Comparison of ENCODE assay signal across 8 cellular contexts in the genomic region with DNA sequence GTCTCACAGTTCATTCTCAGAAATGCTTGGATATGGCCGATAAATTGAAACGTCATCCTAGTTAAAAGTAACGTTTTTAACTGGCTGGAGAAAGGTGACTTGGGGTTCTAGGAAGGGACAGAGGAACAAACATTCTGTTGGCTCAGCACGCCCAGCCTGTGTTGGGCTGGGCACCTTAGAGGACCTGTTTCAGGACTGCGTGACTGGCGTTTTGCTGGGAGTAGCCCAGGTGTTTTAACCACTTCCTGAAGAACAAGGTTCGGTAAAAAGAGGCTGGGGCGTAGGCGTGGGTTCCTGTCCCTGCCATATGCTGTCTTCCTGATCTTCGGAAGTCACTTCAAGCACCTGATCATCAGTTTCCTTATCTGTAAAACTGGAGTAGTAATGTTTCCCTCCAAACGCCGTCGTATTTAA. TPM values are rescaled to one million over a fixed set of nuclear protein-coding genes. Genes with fewer than 3 reads are reported as not detected.
DNase-seq lines count a peak whose midpoint lies in the region; ATAC-seq, FAIRE-seq and TF ChIP-seq lines count a peak whose summit lies in the region.

No MANE protein-coding gene starts in this region.

- TF ChIP-seq POLR2A in HepG2 (IDR thresholded peaks at IDR 0.05; ENCODE audit: insufficient read depth in 1 of 2, low read depth in 2 of 2, low read length in 2 of 2), result no peak

- H3K36me3 Mint-ChIP-seq in activated naive CD4-positive, alpha-beta T cell treated with anti-CD3 and anti-CD28 coated beads for 36 hours (ENCODE audit: low read depth), result peaks cover 11% of the 10 kb centered on the region
- peaks cover 14% of the 10 kb centered on the region for H3K36me3 Mint-ChIP-seq in stimulated activated memory B cell treated with anti-CD40 and anti-IgM and Interleukin-4, amounts not matched to agents 10 μg/mL and 1 μg/mL and 100 μg/mL, for 72 hours

- CTCF ChIA-PET in activated naive CD4-positive, alpha-beta T cell treated with anti-CD3 and anti-CD28 coated beads for 36 hours (lab: Charles Lee), result interaction anchor here (0.8 to 2.5 kb wide), 3 partner anchors 8 to 267 kb away, joined by 3 to 19 read pairs (median 3); no protein-coding TSS in a partner anchor
- CTCF ChIA-PET in HepG2 (lab: Yijun Ruan, JAX; ENCODE audit: low intra/inter-chr PET ratio, low total read pairs), result no interaction called here

- H3K4me1 ChIP-seq in right cardiac atrium (ENCODE audit: control insufficient read depth, insufficient read depth, low read length), result no peaks in the 10 kb centered on the region
- peaks cover 28% of the 10 kb centered on the region for H3K4me1 ChIP-seq in OCI-LY3 (ENCODE audit: low read length)
- peaks cover 40% of the 10 kb centered on the region for H3K4me1 ChIP-seq in HepG2 (ENCODE audit: insufficient read depth, low read length)

- H3K27ac ChIP-seq in right cardiac atrium (ENCODE audit: low read length) (peak overlapping the region; percentile 33), OCI-LY3 (ENCODE audit: low read length) (peak overlapping the region; percentile 83; the same call in 1 of the 2 replicates), HepG2 (ENCODE audit: extremely low read length, insufficient read depth, low read length) (no peak overlapping the region)

- H3K27me3 ChIP-seq in right cardiac atrium (ENCODE audit: control insufficient read depth, insufficient read depth) (no peaks in the 10 kb centered on the region), OCI-LY3 (ENCODE audit: low read depth, low read length) (no peaks in the 10 kb centered on the region), HepG2 (ENCODE audit: control insufficient read depth in 1 of 2, insufficient read depth in 2 of 2, low read length in 2 of 2) (no peaks in the 10 kb centered on the region)

- no peak for TF ChIP-seq EP300 in HepG2 (IDR thresholded peaks at IDR 0.05; ENCODE audit: low read depth in 2 of 2, low read length in 2 of 2)
- TF ChIP-seq EP300 in HepG2 (CRISPR knock-in tag; IDR thresholded peaks at IDR 0.05; ENCODE audit: borderline replicate concordance), result no peak

- H3K79me2 ChIP-seq in OCI-LY3 (ENCODE audit: low read length), result peaks cover 40% of the 10 kb centered on the region
- H3K79me2 ChIP-seq in HepG2 (ENCODE audit: insufficient read depth, low read length), result no peaks in the 10 kb centered on the region

- H2AFZ ChIP-seq in OCI-LY3 (ENCODE audit: low read depth, low read length) (no peak overlapping the region), HepG2 (ENCODE audit: low read length) (no peak overlapping the region)

- DNase-seq in right cardiac atrium (no peak), left ventricle myocardium superior (no peak), HepG2 (ENCODE audit: low spot score) (no peak), RCC 7860 (ENCODE audit: low spot score) (no peak), midbrain (lab: John Stamatoyannopoulos, UW) (no peak)
- DNase-seq in activated naive CD4-positive, alpha-beta T cell treated with anti-CD3 and anti-CD28 coated beads for 36 hours, result peak; percentile 83

- H3K27me3 Mint-ChIP-seq in activated naive CD4-positive, alpha-beta T cell treated with anti-CD3 and anti-CD28 coated beads for 36 hours (ENCODE audit: low read depth), result no peaks in the 10 kb centered on the region
- no peaks in the 10 kb centered on the region for H3K27me3 Mint-ChIP-seq in stimulated activated memory B cell treated with anti-CD40 and anti-IgM and Interleukin-4, amounts not matched to agents 10 μg/mL and 1 μg/mL and 100 μg/mL, for 72 hours

- H4K20me1 ChIP-seq in OCI-LY3 (ENCODE audit: insufficient read depth, low read length) (peaks cover 16% of the 10 kb centered on the region), HepG2 (ENCODE audit: insufficient read depth, low read length) (no peaks in the 10 kb centered on the region; the same call in 1 of the 2 replicates)

- intact Hi-C loops in right cardiac atrium (cut with DNase I) (loop anchor here (5.0 to 10.0 kb wide), 4 partner anchors 95 to 265 kb away; no protein-coding TSS in a partner anchor), left ventricle myocardium superior (cut with micrococcal nuclease) (loop anchor here (10.0 kb wide), 1 partner anchor 105 kb away; no protein-coding TSS in a partner anchor), HepG2 (cut with micrococcal nuclease; ENCODE audit: unreplicated experiment) (loop anchor here (5.0 kb wide), 1 partner anchor 108 kb away; no protein-coding TSS in a partner anchor)
- intact Hi-C loops in activated naive CD4-positive, alpha-beta T cell treated with anti-CD3 and anti-CD28 coated beads for 36 hours (cut with micrococcal nuclease), result loop anchor here (1.0 to 10.0 kb wide), 5 partner anchors 10 to 1048 kb away; a partner anchor contains a TSS

- H3K4me2 ChIP-seq in OCI-LY3 (ENCODE audit: low read length) (peak overlapping the region; percentile 95), HepG2 (ENCODE audit: low read depth, low read length) (peak overlapping the region; percentile 89)

- in situ Hi-C loops in HepG2 (cut with HindIII; ENCODE audit: extremely low pct_ligation_motif_present, low pct_unique_long_range_greater_than_20kb), result no loop called here

- BruUV-seq in HepG2 (replicated peaks; lab: Mats Ljungman, UMichigan), result no TSS peak

- H3K9ac ChIP-seq in OCI-LY3 (ENCODE audit: low read length), result peak overlapping the region; percentile 98
- no peak overlapping the region for H3K9ac ChIP-seq in HepG2 (ENCODE audit: insufficient read depth, low read depth, low read length)

- H3K9me3 Mint-ChIP-seq in activated naive CD4-positive, alpha-beta T cell treated with anti-CD3 and anti-CD28 coated beads for 36 hours, result peaks cover 2% of the 10 kb centered on the region
- peaks cover 4% of the 10 kb centered on the region for H3K9me3 Mint-ChIP-seq in stimulated activated memory B cell treated with anti-CD40 and anti-IgM and Interleukin-4, amounts not matched to agents 10 μg/mL and 1 μg/mL and 100 μg/mL, for 72 hours

- FAIRE-seq in HepG2 (lab: Jason Lieb, UNC) (no peak), RCC 7860 (lab: Jason Lieb, UNC) (no peak)

- peak overlapping the region; percentile 94 for H3K27ac Mint-ChIP-seq in activated naive CD4-positive, alpha-beta T cell treated with anti-CD3 and anti-CD28 coated beads for 36 hours
- H3K27ac Mint-ChIP-seq in stimulated activated memory B cell treated with anti-CD40 and anti-IgM and Interleukin-4, amounts not matched to agents 10 μg/mL and 1 μg/mL and 100 μg/mL, for 72 hours, result peak overlapping the region; percentile 93

- no peak for TF ChIP-seq RAD21 in HepG2 (CRISPR knock-in tag; IDR thresholded peaks at IDR 0.05)

- H3K4me1 Mint-ChIP-seq in activated naive CD4-positive, alpha-beta T cell treated with anti-CD3 and anti-CD28 coated beads for 36 hours (ENCODE audit: low read depth), result peaks cover 31% of the 10 kb centered on the region
- peaks cover 36% of the 10 kb centered on the region for H3K4me1 Mint-ChIP-seq in stimulated activated memory B cell treated with anti-CD40 and anti-IgM and Interleukin-4, amounts not matched to agents 10 μg/mL and 1 μg/mL and 100 μg/mL, for 72 hours

- TF ChIP-seq CTCF in OCI-LY3 (IDR thresholded peaks at IDR 0.05; ENCODE audit: low read depth, low read length), result no peak
- no peak for TF ChIP-seq CTCF in HepG2 (CRISPR knock-in tag; IDR thresholded peaks at IDR 0.05)

- peak overlapping the region; percentile 87 for H3K4me3 ChIP-seq in right cardiac atrium (ENCODE audit: low read length)
- peak overlapping the region; percentile 95 for H3K4me3 ChIP-seq in OCI-LY3 (ENCODE audit: low read length)
- H3K4me3 ChIP-seq in HepG2 (replicated peaks in 1 of 3; ENCODE audit: insufficient read depth in 1 of 3, low read depth in 2 of 3, low read length in 3 of 3), result peak overlapping the region in 2 of 3 experiments; percentile 76 to 92; a peak in 3 of 6 replicates

- 56% methylated on average over 13 of the region's 13 CpGs for WGBS in right cardiac atrium
- WGBS in HepG2 (ENCODE audit: low lambda C conversion rate), result 93% methylated on average over 13 of the region's 13 CpGs

- POLR2A ChIA-PET in HepG2 (lab: Yijun Ruan, JAX), result interaction anchor here (1.6 kb wide), 1 partner anchor 9 kb away, joined by 3 read pairs; no protein-coding TSS in a partner anchor

- H3K9me3 ChIP-seq in right cardiac atrium (ENCODE audit: control insufficient read depth, low read length) (no peaks in the 10 kb centered on the region), OCI-LY3 (ENCODE audit: insufficient read depth, low read length) (no peaks in the 10 kb centered on the region), HepG2 (ENCODE audit: low read length) (no peaks in the 10 kb centered on the region)

- peak overlapping the region; percentile 86 for H3K4me3 Mint-ChIP-seq in activated naive CD4-positive, alpha-beta T cell treated with anti-CD3 and anti-CD28 coated beads for 36 hours
- H3K4me3 Mint-ChIP-seq in stimulated activated memory B cell treated with anti-CD40 and anti-IgM and Interleukin-4, amounts not matched to agents 10 μg/mL and 1 μg/mL and 100 μg/mL, for 72 hours, result peak overlapping the region; percentile 87

- H3K36me3 ChIP-seq in OCI-LY3 (replicated peaks; ENCODE audit: low read depth, low read length), result peaks cover 26% of the 10 kb centered on the region
- no peaks in the 10 kb centered on the region; a peak in 1 of 5 replicates for H3K36me3 ChIP-seq in HepG2 (replicated peaks in 1 of 2; ENCODE audit: control insufficient read depth in 1 of 2, insufficient read depth in 2 of 2, low read length in 2 of 2)

- ATAC-seq in right cardiac atrium (no peak), left ventricle myocardium superior (no peak), HepG2 (no peak)
- peak; percentile 24 for ATAC-seq in stimulated activated memory B cell treated with anti-CD40 and anti-IgM and Interleukin-4, amounts not matched to agents 10 μg/mL and 1 μg/mL and 100 μg/mL, for 72 hours

RNA-seq across cellular contexts. Expression of a gene that starts 1.1 kb away (rescaled TPM):
- total RNA-seq in right cardiac atrium (10 to 100 TPM in 1 of 4 donors, 1 to 10 TPM in 3; 6.7 to 17.2 (median 7.3) TPM), left ventricle myocardium superior (6.4 TPM), HepG2 (2016; rRNA removed; fragmentation: Illumina TruSeq; extraction: Trizol) (4.6 and 5.3 TPM in 2 replicates)
- polyA plus RNA-seq in right cardiac atrium (4.8 TPM), HepG2 (2011; rRNA removed) (3.4 and 4.7 TPM in 2 replicates)
- 10 to 100 TPM; 15.9 to 16.6 TPM for total RNA-seq in activated naive CD4-positive, alpha-beta T cell treated with anti-CD3 and anti-CD28 coated beads for 36 hours
- 0.81 and 0.88 TPM in 2 replicates for total RNA-seq in HepG2 (2016; cell fraction: cytosol; rRNA removed; fragmentation: Illumina TruSeq; extraction: Trizol; ENCODE audit: low read depth)
- 3.8 and 5.0 TPM in 2 replicates for total RNA-seq in HepG2 (2016; cell fraction: insoluble cytoplasmic fraction; rRNA removed; fragmentation: Illumina TruSeq; extraction: Trizol)
- 2.9 and 3.4 TPM in 2 replicates for total RNA-seq in HepG2 (2016; cell fraction: membrane; rRNA removed; fragmentation: Illumina TruSeq; extraction: Trizol)
- 4.2 and 4.3 TPM in 2 replicates for total RNA-seq in HepG2 (2016; cell fraction: nucleus; rRNA removed; fragmentation: Illumina TruSeq; extraction: Trizol)
- 3.7 and 6.6 TPM in 2 replicates for polyA plus RNA-seq in HepG2 (2011; cell fraction: cytosol; rRNA removed)
- polyA plus RNA-seq in HepG2 (2011; cell fraction: nucleus; rRNA removed), result 4.0 and 4.6 TPM in 2 replicates
- polyA plus RNA-seq in HepG2 (2012), result 3.5 and 4.5 TPM in 2 replicates
- 0.63 and 0.80 TPM in 2 replicates for polyA plus RNA-seq in HepG2 (2016; cell fraction: cytosol; fragmentation: Illumina TruSeq; extraction: Trizol; ENCODE audit: low read depth)
- polyA plus RNA-seq in HepG2 (2016; cell fraction: insoluble cytoplasmic fraction; fragmentation: Illumina TruSeq; extraction: Trizol; ENCODE audit: low read depth), result 6.0 and 6.7 TPM in 2 replicates
- polyA plus RNA-seq in HepG2 (2016; cell fraction: membrane; fragmentation: Illumina TruSeq; extraction: Trizol; ENCODE audit: low read depth), result 3.0 and 3.5 TPM in 2 replicates
- polyA plus RNA-seq in HepG2 (2016; cell fraction: nucleus; fragmentation: Illumina TruSeq; extraction: Trizol; ENCODE audit: insufficient read depth, low read depth), result 5.2 and 5.5 TPM in 2 replicates
- 8.0 and 12.3 TPM in 2 replicates for polyA minus RNA-seq in HepG2 (2011; rRNA and poly(A)+ RNA removed; ENCODE audit: low replicate concordance)
- polyA minus RNA-seq in HepG2 (2011; cell fraction: cytosol; rRNA and poly(A)+ RNA removed), result 6.8 and 6.9 TPM in 2 replicates
- polyA minus RNA-seq in HepG2 (2011; cell fraction: nucleus; rRNA and poly(A)+ RNA removed), result 6.1 and 7.1 TPM in 2 replicates

RNA-seq across cellular contexts. Expression of a gene that starts 10.0 kb away (rescaled TPM):
- total RNA-seq in right cardiac atrium (10 to 100 TPM; 15.7 to 18.9 (median 17.3) TPM), left ventricle myocardium superior (14.4 TPM), HepG2 (2016; rRNA removed; fragmentation: Illumina TruSeq; extraction: Trizol) (24.9 and 46.2 TPM in 2 replicates)
- polyA plus RNA-seq in right cardiac atrium (13.2 TPM), HepG2 (2011; rRNA removed) (15.6 and 18.0 TPM in 2 replicates)
- 10 to 100 TPM; 12.5 to 15.1 TPM for total RNA-seq in activated naive CD4-positive, alpha-beta T cell treated with anti-CD3 and anti-CD28 coated beads for 36 hours
- total RNA-seq in HepG2 (2016; cell fraction: cytosol; rRNA removed; fragmentation: Illumina TruSeq; extraction: Trizol; ENCODE audit: low read depth), result 6.0 and 7.2 TPM in 2 replicates
- 24.0 and 45.8 TPM in 2 replicates for total RNA-seq in HepG2 (2016; cell fraction: insoluble cytoplasmic fraction; rRNA removed; fragmentation: Illumina TruSeq; extraction: Trizol)
- 11.5 and 12.8 TPM in 2 replicates for total RNA-seq in HepG2 (2016; cell fraction: membrane; rRNA removed; fragmentation: Illumina TruSeq; extraction: Trizol)
- total RNA-seq in HepG2 (2016; cell fraction: nucleus; rRNA removed; fragmentation: Illumina TruSeq; extraction: Trizol), result 41.1 and 48.6 TPM in 2 replicates
- 13.8 and 19.5 TPM in 2 replicates for polyA plus RNA-seq in HepG2 (2011; cell fraction: cytosol; rRNA removed)
- 8.5 and 10.8 TPM in 2 replicates for polyA plus RNA-seq in HepG2 (2011; cell fraction: nucleus; rRNA removed)
- polyA plus RNA-seq in HepG2 (2012), result 29.6 and 30.4 TPM in 2 replicates
- 4.9 and 5.0 TPM in 2 replicates for polyA plus RNA-seq in HepG2 (2016; cell fraction: cytosol; fragmentation: Illumina TruSeq; extraction: Trizol; ENCODE audit: low read depth)
- polyA plus RNA-seq in HepG2 (2016; cell fraction: insoluble cytoplasmic fraction; fragmentation: Illumina TruSeq; extraction: Trizol; ENCODE audit: low read depth), result 28.6 and 28.9 TPM in 2 replicates
- polyA plus RNA-seq in HepG2 (2016; cell fraction: membrane; fragmentation: Illumina TruSeq; extraction: Trizol; ENCODE audit: low read depth), result 9.0 and 9.2 TPM in 2 replicates
- polyA plus RNA-seq in HepG2 (2016; cell fraction: nucleus; fragmentation: Illumina TruSeq; extraction: Trizol; ENCODE audit: insufficient read depth, low read depth), result 72.4 and 79.7 TPM in 2 replicates
- polyA minus RNA-seq in HepG2 (2011; rRNA and poly(A)+ RNA removed; ENCODE audit: low replicate concordance), result 9.9 and 11.1 TPM in 2 replicates
- 14.4 and 18.5 TPM in 2 replicates for polyA minus RNA-seq in HepG2 (2011; cell fraction: cytosol; rRNA and poly(A)+ RNA removed)
- polyA minus RNA-seq in HepG2 (2011; cell fraction: nucleus; rRNA and poly(A)+ RNA removed), result 20.6 and 20.8 TPM in 2 replicates
